Comparison of ENCODE assay signal across 14 cellular contexts in genomic region chr4:39873823-39874222, GRCh38.
A peak's percentile ranks its signal among the peaks of the same experiment; 100 is the strongest.
DNase-seq lines count a peak whose midpoint lies in the region; ATAC-seq and TF ChIP-seq lines count a peak whose summit lies in the region.
"Had no signal": no experiment of that assay in that cellular context is flagged by ENCODE, and none has a peak within 500 bp of the region (broad histone marks: within the 10 kb centered on the region; RNA-seq: fewer than 3 reads in every experiment).

No MANE protein-coding gene starts in this region.

- H3K36me3 Mint-ChIP-seq in CD8-positive, alpha-beta memory T cell = peaks cover 0 to 77% (median 10%) of the 10 kb centered on the region in 3 donors
- peaks cover 11% of the 10 kb centered on the region for H3K36me3 Mint-ChIP-seq in activated naive CD8-positive, alpha-beta T cell treated with anti-CD3 and anti-CD28 coated beads for 36 hours

- H3K36me3 ChIP-seq in CD8-positive, alpha-beta memory T cell (ENCODE audit: insufficient read depth, low read length) = peaks cover 15% of the 10 kb centered on the region
- peaks cover 0 to 100% (median 18%) of the 10 kb centered on the region in 3 donors for H3K36me3 ChIP-seq in esophagus squamous epithelium

- no peaks in the 10 kb centered on the region for H3K27me3 ChIP-seq in CD8-positive, alpha-beta memory T cell (ENCODE audit: insufficient read depth, low read length, poor library complexity, severe bottlenecking)
- H3K27me3 ChIP-seq in esophagus squamous epithelium = no peaks in the 10 kb centered on the region
- H3K27me3 ChIP-seq: ascending aorta, right lobe of liver had no signal

- peak overlapping the region in 3 of 7 donors; percentile 4 to 43 (median 25) for H3K4me3 Mint-ChIP-seq in CD8-positive, alpha-beta memory T cell
- no peak overlapping the region for H3K4me3 Mint-ChIP-seq in activated naive CD8-positive, alpha-beta T cell treated with anti-CD3 and anti-CD28 coated beads for 36 hours
- H3K4me3 Mint-ChIP-seq: type B pancreatic cell had no signal

- CTCF ChIA-PET in CD8-positive, alpha-beta memory T cell (lab: Charles Lee) = no interaction called here

- intact Hi-C loops in esophagus squamous epithelium (cut with DNase I) = loop anchor here (10.0 kb wide), 1 partner anchor 81 kb away; no protein-coding TSS in a partner anchor

- TF ChIP-seq CTCF in fibroblast of villous mesenchyme (IDR thresholded peaks at IDR 0.05; ENCODE audit: insufficient read depth, low read depth, low read length) = no peak
- TF ChIP-seq CTCF in esophagus squamous epithelium (IDR thresholded peaks at IDR 0.05) = no peak

- H3K4me3 ChIP-seq in CD8-positive, alpha-beta memory T cell (ENCODE audit: low read length) = no peak overlapping the region
- H3K4me3 ChIP-seq in fibroblast of villous mesenchyme (ENCODE audit: low read depth, low read length) (no peak overlapping the region), esophagus squamous epithelium (no peak overlapping the region)
- H3K4me3 ChIP-seq: ascending aorta, lung, right lobe of liver had no signal

- H3K27me3 Mint-ChIP-seq in CD8-positive, alpha-beta memory T cell = no peaks in the 10 kb centered on the region
- H3K27me3 Mint-ChIP-seq in activated naive CD8-positive, alpha-beta T cell treated with anti-CD3 and anti-CD28 coated beads for 36 hours = no peaks in the 10 kb centered on the region
- H3K27me3 Mint-ChIP-seq: type B pancreatic cell had no signal

- no peaks in the 10 kb centered on the region for H3K9me3 Mint-ChIP-seq in CD8-positive, alpha-beta memory T cell
- H3K9me3 Mint-ChIP-seq in activated naive CD8-positive, alpha-beta T cell treated with anti-CD3 and anti-CD28 coated beads for 36 hours = no peaks in the 10 kb centered on the region
- H3K9me3 Mint-ChIP-seq: type B pancreatic cell had no signal

- no peak for TF ChIP-seq POLR2A in esophagus squamous epithelium (IDR thresholded peaks at IDR 0.05)

- H3K4me1 ChIP-seq in CD8-positive, alpha-beta memory T cell (ENCODE audit: insufficient read depth, low read length) = peaks cover 9% of the 10 kb centered on the region
- H3K4me1 ChIP-seq in esophagus squamous epithelium = no peaks in the 10 kb centered on the region
- H3K4me1 ChIP-seq: ascending aorta, right lobe of liver had no signal

- peak in 1 of 5 donors; percentile 3 for DNase-seq in CD8-positive, alpha-beta memory T cell
- peak; percentile 28 for DNase-seq in H4 (ENCODE audit: low spot score)
- DNase-seq in activated naive CD8-positive, alpha-beta T cell treated with anti-CD3 and anti-CD28 coated beads for 36 hours = no peak
- DNase-seq in fibroblast of villous mesenchyme (ENCODE audit: low read depth) = peak; percentile 81
- DNase-seq in esophagus squamous epithelium (lab: John Stamatoyannopoulos, UW) = no peak
- no peak for DNase-seq in HUDEP-2 (lab: John Stamatoyannopoulos, UW; ENCODE audit: unreplicated experiment in 76 of 76)
- DNase-seq in DMS79 (lab: John Stamatoyannopoulos, UW) = no peak
- DNase-seq: foreskin melanocyte, NCI-H1105 treated with DMSO at 0.1 percent for 48 hours, right lobe of liver had no signal

- H3K4me1 Mint-ChIP-seq in CD8-positive, alpha-beta memory T cell = peaks cover 17 to 30% (median 28%) of the 10 kb centered on the region in 3 donors
- peaks cover 16% of the 10 kb centered on the region for H3K4me1 Mint-ChIP-seq in activated naive CD8-positive, alpha-beta T cell treated with anti-CD3 and anti-CD28 coated beads for 36 hours

- no peaks in the 10 kb centered on the region for H3K9me3 ChIP-seq in CD8-positive, alpha-beta memory T cell (ENCODE audit: low read length)
- H3K9me3 ChIP-seq in esophagus squamous epithelium = no peaks in the 10 kb centered on the region
- H3K9me3 ChIP-seq: ascending aorta, right lobe of liver had no signal

- POLR2A ChIA-PET in CD8-positive, alpha-beta memory T cell (lab: Charles Lee) = no interaction called here

- no peak for ATAC-seq in GM19455 (IDR thresholded peaks at IDR 0.05; ENCODE audit: unreplicated experiment)

- peak overlapping the region; percentile 18 to 84 (median 64) for H3K27ac Mint-ChIP-seq in CD8-positive, alpha-beta memory T cell
- peak overlapping the region; percentile 34 for H3K27ac Mint-ChIP-seq in activated naive CD8-positive, alpha-beta T cell treated with anti-CD3 and anti-CD28 coated beads for 36 hours
- H3K27ac Mint-ChIP-seq: type B pancreatic cell had no signal

- no peak overlapping the region for H3K27ac ChIP-seq in CD8-positive, alpha-beta memory T cell (ENCODE audit: low read depth, low read length)
- H3K27ac ChIP-seq in esophagus squamous epithelium = no peak overlapping the region
- H3K27ac ChIP-seq: ascending aorta, right lobe of liver had no signal

- 81 to 83% methylated on average over 2 of the region's 2 CpGs for WGBS in esophagus squamous epithelium, 2 donors

Comparison
In these comparisons a context has a peak if more than half of its experiments do, and no peak if none do; other contexts are left out.
1. DNase-seq: peak in H4 (single experiment) and fibroblast of villous mesenchyme (single experiment); none in activated naive CD8-positive, alpha-beta T cell treated with anti-CD3 and anti-CD28 coated beads for 36 hours (single experiment), esophagus squamous epithelium (single experiment), HUDEP-2 (0 of 76) and DMS79 (single experiment).